ENCODE assay signal across 8 cellular contexts in genomic region chr16:11100239-11100750, GRCh38.
DNase-seq lines count a peak whose midpoint lies in the region; ATAC-seq lines count a peak whose summit lies in the region.

No MANE protein-coding gene starts in this region.

- H3K27me3 Mint-ChIP-seq in activated CD4-positive, alpha-beta T cell treated with anti-CD3 and anti-CD28 coated beads, Interleukin-2, amount 10 ng/mL, durations not matched to agents 7 days and 5 days, result no peaks in the 10 kb centered on the region
- no peaks in the 10 kb centered on the region for H3K27me3 Mint-ChIP-seq in activated naive CD4-positive, alpha-beta T cell treated with anti-CD3 and anti-CD28 coated beads, Interleukin-2, amount 10 ng/mL, durations not matched to agents 7 days and 5 days

- no peak overlapping the region for H3K4me3 Mint-ChIP-seq in activated CD4-positive, alpha-beta T cell treated with anti-CD3 and anti-CD28 coated beads, Interleukin-2, amount 10 ng/mL, durations not matched to agents 7 days and 5 days
- H3K4me3 Mint-ChIP-seq in activated naive CD4-positive, alpha-beta T cell treated with anti-CD3 and anti-CD28 coated beads, Interleukin-2, amount 10 ng/mL, durations not matched to agents 7 days and 5 days, result no peak overlapping the region

- H3K27ac Mint-ChIP-seq in activated CD4-positive, alpha-beta T cell treated with anti-CD3 and anti-CD28 coated beads, Interleukin-2, amount 10 ng/mL, durations not matched to agents 7 days and 5 days, result peak overlapping the region; percentile 87
- peak overlapping the region; percentile 1 for H3K27ac Mint-ChIP-seq in activated naive CD4-positive, alpha-beta T cell treated with anti-CD3 and anti-CD28 coated beads, Interleukin-2, amount 10 ng/mL, durations not matched to agents 7 days and 5 days

- H3K36me3 Mint-ChIP-seq in activated CD4-positive, alpha-beta T cell treated with anti-CD3 and anti-CD28 coated beads, Interleukin-2, amount 10 ng/mL, durations not matched to agents 7 days and 5 days (ENCODE audit: low read depth), result peaks cover 33% of the 10 kb centered on the region
- peaks cover 24% of the 10 kb centered on the region for H3K36me3 Mint-ChIP-seq in activated naive CD4-positive, alpha-beta T cell treated with anti-CD3 and anti-CD28 coated beads, Interleukin-2, amount 10 ng/mL, durations not matched to agents 7 days and 5 days

- POLR2A ChIA-PET in activated CD4-positive, alpha-beta T cell treated with anti-CD3 and anti-CD28 coated beads, Interleukin-2, amount 10 ng/mL, durations not matched to agents 7 days and 5 days (lab: Charles Lee), result interaction anchor here (0.6 to 1.3 kb wide), 7 partner anchors 9 to 156 kb away, joined by 3 to 9 read pairs (median 3); partner anchors contain the start of gene SOCS1

- ATAC-seq in HG03565 (IDR thresholded peaks at IDR 0.05; ENCODE audit: unreplicated experiment), result peak; percentile 24

- CTCF ChIA-PET in activated CD4-positive, alpha-beta T cell treated with anti-CD3 and anti-CD28 coated beads, Interleukin-2, amount 10 ng/mL, durations not matched to agents 7 days and 5 days (lab: Charles Lee), result interaction anchor here (0.5 to 3.0 kb wide), 17 partner anchors 10 to 155 kb away, joined by 3 to 17 read pairs (median 4); partner anchors contain the start of gene SOCS1
- CTCF ChIA-PET in activated naive CD4-positive, alpha-beta T cell treated with anti-CD3 and anti-CD28 coated beads, Interleukin-2, amount 10 ng/mL, durations not matched to agents 7 days and 5 days (lab: Charles Lee), result interaction anchor here (0.9 to 2.2 kb wide), 9 partner anchors 9 to 155 kb away, joined by 3 to 6 read pairs (median 5); partner anchors contain the start of gene SOCS1

- DNase-seq in activated CD4-positive, alpha-beta T cell treated with anti-CD3 and anti-CD28 coated beads, Interleukin-2, amount 10 ng/mL, durations not matched to agents 7 days and 5 days, result peak; percentile 50
- DNase-seq in activated CD4-positive, alpha-beta T cell treated with anti-CD3 and anti-CD28 coated beads for 4 hours, result no peak
- DNase-seq in activated naive CD4-positive, alpha-beta T cell treated with anti-CD3 and anti-CD28 coated beads, Interleukin-2, amount 10 ng/mL, durations not matched to agents 7 days and 5 days, result peak; percentile 48
- DNase-seq in iPS DF 19.7 (ENCODE audit: low read depth, low spot score) (peak; percentile 20), NCI-H345 (lab: John Stamatoyannopoulos, UW) (no peak), NCI-H510A (lab: John Stamatoyannopoulos, UW) (no peak)
- DNase-seq in stimulated activated CD4-positive, alpha-beta T cell treated with anti-CD3 and anti-CD28 coated beads, Interleukin-4, amount 100 ng/mL, for 24 hours, result peak; percentile 69

- H3K4me1 Mint-ChIP-seq in activated CD4-positive, alpha-beta T cell treated with anti-CD3 and anti-CD28 coated beads, Interleukin-2, amount 10 ng/mL, durations not matched to agents 7 days and 5 days, result peaks cover 86% of the 10 kb centered on the region
- peaks cover 74% of the 10 kb centered on the region for H3K4me1 Mint-ChIP-seq in activated naive CD4-positive, alpha-beta T cell treated with anti-CD3 and anti-CD28 coated beads, Interleukin-2, amount 10 ng/mL, durations not matched to agents 7 days and 5 days

- no peaks in the 10 kb centered on the region for H3K9me3 Mint-ChIP-seq in activated CD4-positive, alpha-beta T cell treated with anti-CD3 and anti-CD28 coated beads, Interleukin-2, amount 10 ng/mL, durations not matched to agents 7 days and 5 days
- no peaks in the 10 kb centered on the region for H3K9me3 Mint-ChIP-seq in activated naive CD4-positive, alpha-beta T cell treated with anti-CD3 and anti-CD28 coated beads, Interleukin-2, amount 10 ng/mL, durations not matched to agents 7 days and 5 days

Comparison
In these comparisons a context has a peak if more than half of its experiments do, and no peak if none do; other contexts are left out.
1. DNase-seq: peak in activated CD4-positive, alpha-beta T cell treated with anti-CD3 and anti-CD28 coated beads, Interleukin-2, amount 10 ng/mL, durations not matched to agents 7 days and 5 days (single experiment), activated naive CD4-positive, alpha-beta T cell treated with anti-CD3 and anti-CD28 coated beads, Interleukin-2, amount 10 ng/mL, durations not matched to agents 7 days and 5 days (single experiment), iPS DF 19.7 (single experiment) and stimulated activated CD4-positive, alpha-beta T cell treated with anti-CD3 and anti-CD28 coated beads, Interleukin-4, amount 100 ng/mL, for 24 hours (single experiment); none in activated CD4-positive, alpha-beta T cell treated with anti-CD3 and anti-CD28 coated beads for 4 hours (0 of 2), NCI-H345 (single experiment) and NCI-H510A (single experiment).